In the genomic region with DNA sequence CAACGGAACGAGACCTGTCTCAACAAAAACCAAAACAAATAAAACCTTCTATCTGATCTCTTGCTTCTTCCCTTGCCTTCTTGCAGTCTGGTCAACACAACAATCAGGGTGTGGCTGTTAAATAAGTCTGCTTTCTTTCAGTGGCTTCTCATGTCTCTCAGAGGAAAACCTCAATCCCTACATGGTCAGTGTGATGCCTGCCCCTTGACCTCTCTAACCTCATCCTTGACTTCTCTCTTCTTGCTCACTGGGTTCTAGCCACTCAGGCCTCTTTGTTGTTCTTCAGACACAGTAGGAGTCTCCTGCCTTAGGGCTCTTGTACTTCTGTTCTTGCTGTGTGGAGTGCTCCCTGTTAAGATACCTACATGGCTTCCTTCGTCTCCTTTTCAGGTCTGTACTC, we compare ENCODE assay signal across 3 cellular contexts.
A peak's percentile ranks its signal among the peaks of the same experiment; 100 is the strongest.
TF ChIP-seq lines count a peak whose summit lies in the region.

No MANE protein-coding gene starts in this region.

TF ChIP-seq in HEK293, 187 proteins besides CTCF, POLR2A, EP300 and RAD21:
- TF ChIP-seq ZNF366 (tag by site-specific recombination; conservative IDR thresholded peaks at IDR 0.05) (no peak), ZIC2 (tag by site-specific recombination; IDR thresholded peaks at IDR 0.05) (0 out of 2 replicates have a peak, but pooled peaks have one; percentile 8)

TF ChIP-seq in K562, 482 proteins besides CTCF, POLR2A, EP300 and RAD21:
- TF ChIP-seq TAF9B (IDR thresholded peaks at IDR 0.05; ENCODE audit: partially characterized antibody) (no peak), KLF1 (tag; IDR thresholded peaks at IDR 0.05) (no peak), CC2D1A (IDR thresholded peaks at IDR 0.05) (no peak), ZNF699 (CRISPR knock-in tag; IDR thresholded peaks at IDR 0.05; ENCODE audit: insufficient replicate concordance) (no peak), GATAD2A (IDR thresholded peaks at IDR 0.05) (no peak), MCM5 (IDR thresholded peaks at IDR 0.05; ENCODE audit: low read depth) (no peak), KLF6 (CRISPR knock-in tag; IDR thresholded peaks at IDR 0.05; ENCODE audit: borderline replicate concordance) (no peak), ERF (CRISPR knock-in tag; IDR thresholded peaks at IDR 0.05) (no peak), EHMT2 (IDR thresholded peaks at IDR 0.05) (no peak), SPI1 (IDR thresholded peaks at IDR 0.05; ENCODE audit: borderline replicate concordance, low read depth, low read length) (no peak), ZNF274 (IDR thresholded peaks at IDR 0.05; ENCODE audit: borderline replicate concordance, low read depth, low read length) (no peak), NFE2L1 (tag; IDR thresholded peaks at IDR 0.05; ENCODE audit: borderline replicate concordance, low read depth) (no peak), SRSF1 (IDR thresholded peaks at IDR 0.05; ENCODE audit: low read depth, low read length) (no peak), CHD2 (IDR thresholded peaks at IDR 0.05; ENCODE audit: low read depth, low read length) (no peak), ATF7 (IDR thresholded peaks at IDR 0.05) (no peak)
- TF ChIP-seq, protein P1, sequence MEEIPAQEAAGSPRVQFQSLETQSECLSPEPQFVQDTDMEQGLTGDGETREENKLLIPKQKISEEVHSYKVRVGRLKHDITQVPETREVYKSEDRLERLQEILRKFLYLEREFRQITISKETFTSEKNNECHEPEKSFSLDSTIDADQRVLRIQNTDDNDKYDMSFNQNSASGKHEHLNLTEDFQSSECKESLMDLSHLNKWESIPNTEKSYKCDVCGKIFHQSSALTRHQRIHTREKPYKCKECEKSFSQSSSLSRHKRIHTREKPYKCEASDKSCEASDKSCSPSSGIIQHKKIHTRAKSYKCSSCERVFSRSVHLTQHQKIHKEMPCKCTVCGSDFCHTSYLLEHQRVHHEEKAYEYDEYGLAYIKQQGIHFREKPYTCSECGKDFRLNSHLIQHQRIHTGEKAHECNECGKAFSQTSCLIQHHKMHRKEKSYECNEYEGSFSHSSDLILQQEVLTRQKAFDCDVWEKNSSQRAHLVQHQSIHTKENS (CRISPR knock-in tag; IDR thresholded peaks at IDR 0.05), result no peak

TF ChIP-seq in SK-N-SH, 30 proteins besides CTCF, POLR2A, EP300 and RAD21:
- TF ChIP-seq USF1 (IDR thresholded peaks at IDR 0.05; ENCODE audit: borderline replicate concordance, low read depth) (no peak), GATA2 (CRISPR knock-in tag; IDR thresholded peaks at IDR 0.05) (no peak), FOSL2 (IDR thresholded peaks at IDR 0.05; ENCODE audit: borderline replicate concordance, low read depth) (no peak), ELF1 (IDR thresholded peaks at IDR 0.05) (no peak), USF2 (IDR thresholded peaks at IDR 0.05; ENCODE audit: borderline replicate concordance, low read depth, low read length) (no peak), TEAD4 (IDR thresholded peaks at IDR 0.05; ENCODE audit: borderline replicate concordance, insufficient read depth) (no peak), MXI1 (IDR thresholded peaks at IDR 0.05; ENCODE audit: low read depth, low read length) (no peak), YY1 (IDR thresholded peaks at IDR 0.05; ENCODE audit: low read depth) (no peak), IRF3 (IDR thresholded peaks at IDR 0.05; ENCODE audit: low read depth, low read length) (no peak), REST (IDR thresholded peaks at IDR 0.05; ENCODE audit: low read depth, low read length) (no peak), RCOR1 (IDR thresholded peaks at IDR 0.05; ENCODE audit: low read length) (no peak), CHD2 (IDR thresholded peaks at IDR 0.05; ENCODE audit: low read length, partially characterized antibody) (no peak), PBX3 (IDR thresholded peaks at IDR 0.05) (no peak), EZH2phosphoT487 (IDR thresholded peaks at IDR 0.05; ENCODE audit: borderline replicate concordance, low read depth) (no peak)
- TF ChIP-seq, protein P2, sequence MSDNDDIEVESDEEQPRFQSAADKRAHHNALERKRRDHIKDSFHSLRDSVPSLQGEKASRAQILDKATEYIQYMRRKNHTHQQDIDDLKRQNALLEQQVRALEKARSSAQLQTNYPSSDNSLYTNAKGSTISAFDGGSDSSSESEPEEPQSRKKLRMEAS (IDR thresholded peaks at IDR 0.05; ENCODE audit: low read depth), result no peak
TF ChIP-seq in SK-N-SH: peak in this region for 0.
